In genomic region chr4:7581477-7581876, GRCh38 we compare ENCODE assay signal across 12 cellular contexts.
DNase-seq lines count a peak whose midpoint lies in the region; ATAC-seq and TF ChIP-seq lines count a peak whose summit lies in the region.
"Had no signal": no experiment of that assay in that cellular context is flagged by ENCODE, and none has a peak within 500 bp of the region (broad histone marks: within the 10 kb centered on the region; RNA-seq: fewer than 3 reads in every experiment).

No MANE protein-coding gene starts in this region.

- H3K36me3 ChIP-seq in cardiac muscle cell (no peaks in the 10 kb centered on the region), NT2/D1 (ENCODE audit: insufficient read depth, insufficient read length, low read length) (no peaks in the 10 kb centered on the region), endodermal cell (ENCODE audit: control insufficient read depth, insufficient read depth, low read length) (no peaks in the 10 kb centered on the region), prostate gland (no peaks in the 10 kb centered on the region)

- H3K9me3 ChIP-seq in cardiac muscle cell (ENCODE audit: low read depth) (no peaks in the 10 kb centered on the region), NT2/D1 (ENCODE audit: insufficient read depth, low read length) (peaks cover 64% of the 10 kb centered on the region), endodermal cell (ENCODE audit: control insufficient read depth, low read length) (peaks cover 17% of the 10 kb centered on the region), prostate gland (no peaks in the 10 kb centered on the region)

- WGBS in endodermal cell (ENCODE audit: insufficient coverage in 1 of 2, insufficient read length in 1 of 2), 2 experiments = 21 to 56% methylated on average over 2 to 8 of the region's 8 CpGs
- WGBS in prostate gland = 35% methylated on average over 8 of the region's 8 CpGs

- intact Hi-C loops in Right ventricle myocardium inferior (cut with DNase I) = no loop called here
- intact Hi-C loops in prostate gland (cut with DNase I) = no loop called here

- no peak for TF ChIP-seq CTCF in cardiac muscle cell (IDR thresholded peaks at IDR 0.05; ENCODE audit: low read depth, low read length)
- TF ChIP-seq CTCF in endodermal cell (conservative IDR thresholded peaks at IDR 0.05) = no peak
- no peak for TF ChIP-seq CTCF in prostate gland (IDR thresholded peaks at IDR 0.05)

- H3K27ac ChIP-seq in cardiac muscle cell (no peak overlapping the region), endodermal cell (ENCODE audit: low read depth, low read length) (no peak overlapping the region), prostate gland (no peak overlapping the region)
- H3K27ac ChIP-seq: BLaER1 treated with 17β-estradiol and CSF1 and Interleukin-3, amounts not matched to agents 10 nM and 100 nM; psoas muscle had no signal

- no peak overlapping the region for H3K27ac Mint-ChIP-seq in endodermal cell
- H3K27ac Mint-ChIP-seq: IgD-negative memory B cell had no signal

- no peaks in the 10 kb centered on the region for H3K4me1 ChIP-seq in cardiac muscle cell (ENCODE audit: low read depth)
- no peaks in the 10 kb centered on the region for H3K4me1 ChIP-seq in NT2/D1 (ENCODE audit: insufficient read depth, insufficient read length)
- no peaks in the 10 kb centered on the region for H3K4me1 ChIP-seq in endodermal cell (ENCODE audit: control insufficient read depth, insufficient read depth, low read length)
- no peaks in the 10 kb centered on the region for H3K4me1 ChIP-seq in prostate gland (replicated peaks)
- H3K4me1 ChIP-seq: BLaER1 treated with 17β-estradiol and CSF1 and Interleukin-3, amounts not matched to agents 10 nM and 100 nM; psoas muscle had no signal

- H3K9ac ChIP-seq in NT2/D1 (ENCODE audit: insufficient read length, low read depth) (no peak overlapping the region), endodermal cell (ENCODE audit: extremely low read depth, low read length, poor library complexity, severe bottlenecking) (no peak overlapping the region)
- H3K9ac ChIP-seq: BLaER1 treated with 17β-estradiol and CSF1 and Interleukin-3, amounts not matched to agents 10 nM and 100 nM had no signal

- ATAC-seq in Right ventricle myocardium inferior (no peak), GM21423 (IDR thresholded peaks at IDR 0.05; ENCODE audit: unreplicated experiment) (no peak)
- ATAC-seq: psoas muscle had no signal

- H3K4me3 ChIP-seq in cardiac muscle cell = no peak overlapping the region
- H3K4me3 ChIP-seq in NT2/D1 (ENCODE audit: insufficient read length, low read depth) = no peak overlapping the region
- no peak overlapping the region for H3K4me3 ChIP-seq in endodermal cell (ENCODE audit: low read length)
- no peak overlapping the region for H3K4me3 ChIP-seq in prostate gland
- H3K4me3 ChIP-seq: BLaER1 treated with 17β-estradiol and CSF1 and Interleukin-3, amounts not matched to agents 10 nM and 100 nM; psoas muscle had no signal

- H3K9me3 Mint-ChIP-seq in endodermal cell = peaks cover 36% of the 10 kb centered on the region

- peak; percentile 41 to 94 for DNase-seq in cardiac muscle cell (ENCODE audit: low read depth in 1 of 2, low spot score in 1 of 2)
- DNase-seq in Right ventricle myocardium inferior (ENCODE audit: missing footprints) = no peak
- DNase-seq in NT2/D1 (ENCODE audit: low read depth, low spot score) = peak; percentile 62
- DNase-seq in endodermal cell = peak; percentile 93
- peak; percentile 11 for DNase-seq in stimulated activated CD4-positive, alpha-beta T cell treated with anti-CD3 and anti-CD28 coated beads, Interleukin-4, amount 100 ng/mL, for 1 hour
- no peak for DNase-seq in prostate gland (ENCODE audit: low spot score)
- no peak for DNase-seq in activated effector memory CD4-positive, alpha-beta T cell treated with Interleukin-2 at 50 U/mL for 16 hours
- DNase-seq: NK-92 treated with Interleukin-12 subunit alpha and Interleukin-12 subunit beta, amount 100 ng/mL, for 24 hours; psoas muscle had no signal

- H3K4me3 Mint-ChIP-seq in endodermal cell = no peak overlapping the region
- H3K4me3 Mint-ChIP-seq: IgD-negative memory B cell had no signal

- peaks cover 5% of the 10 kb centered on the region for H3K36me3 Mint-ChIP-seq in endodermal cell (ENCODE audit: low read depth)

- H3K4me1 Mint-ChIP-seq in endodermal cell = no peaks in the 10 kb centered on the region
- H3K4me1 Mint-ChIP-seq: IgD-negative memory B cell had no signal

- TF ChIP-seq POLR2A in prostate gland (IDR thresholded peaks at IDR 0.05) = no peak

- H3K27me3 ChIP-seq in cardiac muscle cell (no peaks in the 10 kb centered on the region), NT2/D1 (ENCODE audit: insufficient read depth, insufficient read length) (no peaks in the 10 kb centered on the region), endodermal cell (ENCODE audit: control insufficient read depth, insufficient read depth, low read length, poor library complexity, severe bottlenecking) (no peaks in the 10 kb centered on the region), prostate gland (replicated peaks; ENCODE audit: insufficient read depth) (no peaks in the 10 kb centered on the region)

- H3K27me3 Mint-ChIP-seq in endodermal cell (ENCODE audit: insufficient read depth) = peaks cover 3% of the 10 kb centered on the region
- H3K27me3 Mint-ChIP-seq: IgD-negative memory B cell had no signal

Comparison
In these comparisons a context has a peak if more than half of its experiments do, and no peak if none do; other contexts are left out.
1. DNase-seq: peak in cardiac muscle cell (2 of 2), NT2/D1 (single experiment), endodermal cell (single experiment) and stimulated activated CD4-positive, alpha-beta T cell treated with anti-CD3 and anti-CD28 coated beads, Interleukin-4, amount 100 ng/mL, for 1 hour (single experiment); none in Right ventricle myocardium inferior (single experiment), prostate gland (single experiment) and activated effector memory CD4-positive, alpha-beta T cell treated with Interleukin-2 at 50 U/mL for 16 hours (single experiment).